Comparison of ENCODE assay signal across 8 cellular contexts in the genomic region with DNA sequence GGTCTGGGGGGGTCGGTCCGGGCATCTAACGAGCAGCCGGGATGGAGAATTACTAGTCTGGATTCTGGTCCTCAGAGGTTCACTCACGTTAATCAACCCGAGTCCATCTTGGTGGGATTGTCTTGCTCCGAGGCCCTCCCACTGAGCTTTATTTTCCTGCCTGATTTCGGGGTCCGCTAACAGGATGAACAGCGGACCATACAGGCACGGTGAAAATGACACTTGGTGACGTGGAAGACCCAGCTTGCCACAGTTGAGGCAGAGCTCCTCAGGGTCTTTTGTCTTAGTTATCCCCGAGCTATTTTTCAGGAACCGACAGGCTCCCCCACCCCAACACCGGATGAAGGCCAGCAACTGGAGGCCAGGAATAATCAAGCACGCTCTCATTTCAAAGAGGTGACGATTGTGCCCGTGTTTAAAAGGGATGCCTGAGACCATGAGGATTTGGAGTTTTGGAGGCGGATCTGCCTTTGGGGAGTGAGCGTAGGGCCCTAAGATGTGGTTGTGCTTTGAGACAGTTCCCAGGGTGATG. TPM values are rescaled to one million over a fixed set of nuclear protein-coding genes. Genes with fewer than 3 reads are reported as not detected.
A peak's percentile ranks its signal among the peaks of the same experiment; 100 is the strongest.
DNase-seq lines count a peak whose midpoint lies in the region; ATAC-seq, FAIRE-seq and TF ChIP-seq lines count a peak whose summit lies in the region.

No MANE protein-coding gene starts in this region.

- H3K9me3 ChIP-seq in Peyer's patch, result no peaks in the 10 kb centered on the region

- H3K27me3 ChIP-seq in Peyer's patch, result no peaks in the 10 kb centered on the region

- TF ChIP-seq CTCF in Peyer's patch (IDR thresholded peaks at IDR 0.05), result no peak
- no peak for TF ChIP-seq CTCF in nephron (IDR thresholded peaks at IDR 0.05; ENCODE audit: unreplicated experiment in 3 of 3)

- DNase-seq in activated CD4-positive, alpha-beta T cell treated with anti-CD3 and anti-CD28 coated beads, Interleukin-2, amount 10 ng/mL, durations not matched to agents 24 days and 14 days, result peak; percentile 56
- no peak for DNase-seq in activated CD4-positive, alpha-beta T cell treated with anti-CD3 and anti-CD28 coated beads for 4 hours
- no peak for DNase-seq in Peyer's patch
- peak; percentile 34 for DNase-seq in fibroblast of peridontal ligament (ENCODE audit: extremely low read depth)
- DNase-seq in AML-193 (lab: John Stamatoyannopoulos, UW), result no peak
- no peak for DNase-seq in HTR-8/SVneo (ENCODE audit: insufficient read length, low spot score)

- no peak for FAIRE-seq in HTR-8/SVneo (lab: Jason Lieb, UNC)

- peaks cover 32% of the 10 kb centered on the region for H3K27me3 Mint-ChIP-seq in activated CD4-positive, alpha-beta T cell treated with anti-CD3 and anti-CD28 coated beads, Interleukin-2, amount 10 ng/mL, durations not matched to agents 24 days and 14 days
- no peaks in the 10 kb centered on the region for H3K27me3 Mint-ChIP-seq in nephron (ENCODE audit: low read depth)

- H3K9me3 Mint-ChIP-seq in activated CD4-positive, alpha-beta T cell treated with anti-CD3 and anti-CD28 coated beads, Interleukin-2, amount 10 ng/mL, durations not matched to agents 24 days and 14 days, result no peaks in the 10 kb centered on the region
- peaks cover 19% of the 10 kb centered on the region for H3K9me3 Mint-ChIP-seq in nephron

- peak overlapping the region; percentile 25 to 69 (median 48) for H3K27ac ChIP-seq in Peyer's patch

- peaks cover 1% of the 10 kb centered on the region for H3K4me1 Mint-ChIP-seq in activated CD4-positive, alpha-beta T cell treated with anti-CD3 and anti-CD28 coated beads, Interleukin-2, amount 10 ng/mL, durations not matched to agents 24 days and 14 days
- H3K4me1 Mint-ChIP-seq in nephron, result peaks cover 9% of the 10 kb centered on the region

- no peak for TF ChIP-seq POLR2A in Peyer's patch (IDR thresholded peaks at IDR 0.05)

- H3K4me1 ChIP-seq in Peyer's patch, result peaks cover 0 to 2% (median 0%) of the 10 kb centered on the region in 4 donors

- H3K27ac Mint-ChIP-seq in activated CD4-positive, alpha-beta T cell treated with anti-CD3 and anti-CD28 coated beads, Interleukin-2, amount 10 ng/mL, durations not matched to agents 24 days and 14 days, result no peak overlapping the region
- H3K27ac Mint-ChIP-seq in nephron, result no peak overlapping the region

- ATAC-seq in GM21737 (IDR thresholded peaks at IDR 0.05; ENCODE audit: unreplicated experiment), result no peak

- no peaks in the 10 kb centered on the region for H3K36me3 Mint-ChIP-seq in activated CD4-positive, alpha-beta T cell treated with anti-CD3 and anti-CD28 coated beads, Interleukin-2, amount 10 ng/mL, durations not matched to agents 24 days and 14 days (ENCODE audit: low read depth)
- no peaks in the 10 kb centered on the region for H3K36me3 Mint-ChIP-seq in nephron (ENCODE audit: low read depth)

- intact Hi-C loops in activated CD4-positive, alpha-beta T cell treated with anti-CD3 and anti-CD28 coated beads, Interleukin-2, amount 10 ng/mL, durations not matched to agents 24 days and 14 days (cut with micrococcal nuclease), result loop anchor here (2.0 kb wide), 2 partner anchors 45 to 67 kb away; a partner anchor contains a TSS

- H3K4me3 Mint-ChIP-seq in activated CD4-positive, alpha-beta T cell treated with anti-CD3 and anti-CD28 coated beads, Interleukin-2, amount 10 ng/mL, durations not matched to agents 24 days and 14 days, result peak overlapping the region; percentile 76
- H3K4me3 Mint-ChIP-seq in nephron, result peak overlapping the region; percentile 50 to 68 (median 63)

- peak overlapping the region; percentile 50 to 60 (median 51) for H3K4me3 ChIP-seq in Peyer's patch

- no peaks in the 10 kb centered on the region for H3K36me3 ChIP-seq in Peyer's patch

RNA-seq across cellular contexts. Expression of a gene that starts 0.5 kb away (rescaled TPM):
- total RNA-seq in activated CD4-positive, alpha-beta T cell treated with anti-CD3 and anti-CD28 coated beads, Interleukin-2, amount 10 ng/mL, durations not matched to agents 24 days and 14 days, result not detected in 2 replicates
- total RNA-seq in Peyer's patch, result under 1 TPM in 1 of 4 donors, not detected in 3; 0.57 TPM

RNA-seq across cellular contexts. Expression of a gene that starts 45.2 kb away (rescaled TPM):
- total RNA-seq in activated CD4-positive, alpha-beta T cell treated with anti-CD3 and anti-CD28 coated beads, Interleukin-2, amount 10 ng/mL, durations not matched to agents 24 days and 14 days, result 103 and 106 TPM in 2 replicates
- 100 to 1,000 TPM in 2 of 4 donors, 10 to 100 TPM in 2; 11.6 to 137 (median 105) TPM for total RNA-seq in Peyer's patch

Comparison
In these comparisons a context has a peak if more than half of its experiments do, and no peak if none do; other contexts are left out.
1. DNase-seq: peak in activated CD4-positive, alpha-beta T cell treated with anti-CD3 and anti-CD28 coated beads, Interleukin-2, amount 10 ng/mL, durations not matched to agents 24 days and 14 days (single experiment) and fibroblast of peridontal ligament (single experiment); none in activated CD4-positive, alpha-beta T cell treated with anti-CD3 and anti-CD28 coated beads for 4 hours (0 of 2), Peyer's patch (0 of 3), AML-193 (0 of 2) and HTR-8/SVneo (single experiment).